ENCODE assay signal across 9 cellular contexts in genomic region chr10:3902054-3902808, GRCh38.
A peak's percentile ranks its signal among the peaks of the same experiment; 100 is the strongest.
DNase-seq lines count a peak whose midpoint lies in the region; ATAC-seq, FAIRE-seq and TF ChIP-seq lines count a peak whose summit lies in the region.
"Had no signal": no experiment of that assay in that cellular context is flagged by ENCODE, and none has a peak within 500 bp of the region (broad histone marks: within the 10 kb centered on the region; RNA-seq: fewer than 3 reads in every experiment).

No MANE protein-coding gene starts in this region.

- peak; percentile 99; a peak in 3 of 4 replicates for TF ChIP-seq EP300 in GM12878 (IDR thresholded peaks at IDR 0.05; ENCODE audit: borderline replicate concordance in 1 of 2, control insufficient read depth in 1 of 2, low read depth in 2 of 2, low read length in 2 of 2)

- TF ChIP-seq CTCF in GM10266 (IDR thresholded peaks at IDR 0.05; ENCODE audit: control insufficient read depth, insufficient read depth, low read depth, missing control alignments) (peak; percentile 15), GM12878 (IDR thresholded peaks at IDR 0.05 in 2 of 3, conservative IDR thresholded peaks at IDR 0.05 in 1 of 3; ENCODE audit: control insufficient read depth in 2 of 3, extremely low read depth in 1 of 3, insufficient read depth in 1 of 3, low read depth in 3 of 3, low read length in 3 of 3) (peak; percentile 18 to 38 (median 25); a peak in 4 of 6 replicates)

- CTCF ChIA-PET in GM12878 (lab: Yijun Ruan, JAX): interaction anchor here (0.7 to 1.7 kb wide), 11 partner anchors 9 to 662 kb away, joined by 3 to 6 read pairs (median 3); no protein-coding TSS in a partner anchor

- intact Hi-C loops in GM12878 (cut with micrococcal nuclease; ENCODE audit: unreplicated experiment): loop anchor here (1.0 kb wide), 6 partner anchors 27 to 144 kb away; no protein-coding TSS in a partner anchor

- WGBS in GM12878 (ENCODE audit: insufficient coverage, insufficient replicate concordance, low lambda C conversion rate, missing lambda C conversion rate): 23% methylated on average over 8 of the region's 8 CpGs

- H3K27me3 ChIP-seq in GM12878 (replicated peaks in 1 of 2; ENCODE audit: control insufficient read depth in 2 of 2, insufficient read depth in 2 of 2, low read length in 1 of 2) (no peaks in the 10 kb centered on the region), muscle layer of duodenum (ENCODE audit: low read depth, low read length) (no peaks in the 10 kb centered on the region)

- ATAC-seq in GM21390 (IDR thresholded peaks at IDR 0.05; ENCODE audit: unreplicated experiment) (peak; percentile 84), GM12878 (peak; percentile 95)

- peak overlapping the region; percentile 33 for H3K4me2 ChIP-seq in GM12878 (ENCODE audit: control insufficient read depth, insufficient read depth)

- peak; percentile 70 for TF ChIP-seq RAD21 in GM12878 (IDR thresholded peaks at IDR 0.05; ENCODE audit: insufficient read depth, low read depth, low read length)

- H3K9me3 ChIP-seq in GM12878 (replicated peaks; ENCODE audit: control insufficient read depth, insufficient read depth, low read length) (no peaks in the 10 kb centered on the region; the same call in 2 of the 3 replicates), muscle layer of duodenum (ENCODE audit: control insufficient read depth in 1 of 2, low read length in 2 of 2) (no peaks in the 10 kb centered on the region)

- H3K36me3 ChIP-seq in GM12878 (ENCODE audit: control insufficient read depth in 2 of 2, insufficient read depth in 2 of 2, low read length in 1 of 2): no peaks in the 10 kb centered on the region
- no peaks in the 10 kb centered on the region for H3K36me3 ChIP-seq in muscle layer of duodenum (ENCODE audit: control insufficient read depth in 1 of 2, insufficient read depth in 2 of 2, low read length in 2 of 2)

- H3K4me1 ChIP-seq in GM12878 (ENCODE audit: control insufficient read depth, insufficient read depth, low read length): peaks cover 25% of the 10 kb centered on the region
- H3K4me1 ChIP-seq in muscle layer of duodenum (ENCODE audit: control insufficient read depth in 1 of 2, insufficient read depth in 2 of 2, low read length in 2 of 2): peaks cover 5 to 6% of the 10 kb centered on the region in 2 donors

- POLR2A ChIA-PET in GM12878 (lab: Charles Lee): interaction anchor here (0.6 to 2.2 kb wide), 8 partner anchors 9 to 149 kb away, joined by 3 to 12 read pairs (median 5); partner anchors contain the start of gene KLF6

- RAD21 ChIA-PET in GM12878 (lab: Charles Lee; ENCODE audit: unreplicated experiment): interaction anchor here (0.6 to 5.9 kb wide), 18 partner anchors 9 to 144 kb away, joined by 3 to 62 read pairs (median 4); partner anchors contain the start of gene KLF6

- peak; percentile 92 for FAIRE-seq in GM12878 (lab: Jason Lieb, UNC)

- H3K27ac ChIP-seq in GM12878 (ENCODE audit: control insufficient read depth, insufficient read depth) (peak overlapping the region; percentile 75), muscle layer of duodenum (ENCODE audit: low read length) (peak overlapping the region; percentile 60)
- H3K27ac ChIP-seq: HL-60 had no signal

- DNase-seq in GM10266 (ENCODE audit: extremely low spot score) (peak; percentile 68), HT-29 (ENCODE audit: low spot score) (peak; percentile 57), GM12878 (ENCODE audit: low read depth, low spot score) (peak; percentile 93), GM03348 (ENCODE audit: low spot score) (no peak), G401 (ENCODE audit: low spot score) (no peak), DMS79 treated with DMSO at 0.1 percent for 48 hours (lab: John Stamatoyannopoulos, UW) (no peak)

- H3K4me3 ChIP-seq in GM12878 (no peak overlapping the region; the same call in 1 of the 2 replicates), muscle layer of duodenum (ENCODE audit: low read depth in 1 of 2, low read length in 2 of 2) (no peak overlapping the region)

- TSS peak; percentile 92 for BruUV-seq in GM12878 (replicated peaks; lab: Mats Ljungman, UMichigan)

- no peak overlapping the region for H2AFZ ChIP-seq in GM12878 (ENCODE audit: control insufficient read depth, low read depth, low read length)

- SMC1A ChIA-PET in GM12878 (lab: Charles Lee; ENCODE audit: uncharacterized antibody, unreplicated experiment): interaction anchor here (0.6 to 6.6 kb wide), 24 partner anchors 10 to 656 kb away, joined by 3 to 72 read pairs (median 3); partner anchors contain the start of gene KLF6

- H4K20me1 ChIP-seq in GM12878 (ENCODE audit: control insufficient read depth, insufficient read depth): no peaks in the 10 kb centered on the region

- TF ChIP-seq POLR2A in GM12878 (IDR thresholded peaks at IDR 0.05; ENCODE audit: low read depth, low read length): no peak

- no peaks in the 10 kb centered on the region for H3K79me2 ChIP-seq in GM12878 (ENCODE audit: control insufficient read depth, insufficient read depth, low read length)

- H3K9ac ChIP-seq in GM12878 (ENCODE audit: control insufficient read depth, insufficient read depth, low read length): peak overlapping the region; percentile 5; the same call in 1 of the 2 replicates

- in situ Hi-C loops in GM12878 (cut with MboI) (no loop called here), G401 (cut with HindIII; ENCODE audit: low sequenced_read_pairs) (no loop called here)

TF ChIP-seq in GM12878, 131 proteins besides CTCF, POLR2A, EP300 and RAD21 (continues in another document):
- TF ChIP-seq TCF12 (IDR thresholded peaks at IDR 0.05; ENCODE audit: low read depth, low read length) (0 out of 2 replicates have a peak, but pooled peaks have one; percentile 42), RB1 (IDR thresholded peaks at IDR 0.05; ENCODE audit: borderline replicate concordance) (peak; percentile 46; the same call in 1 of the 2 replicates), USF1 (IDR thresholded peaks at IDR 0.05; ENCODE audit: borderline replicate concordance, extremely low read length, insufficient read depth, low read depth, low read length) (no peak), LARP7 (IDR thresholded peaks at IDR 0.05) (no peak), MTA3 (IDR thresholded peaks at IDR 0.05; ENCODE audit: borderline replicate concordance, low read length) (no peak), MTA2 (IDR thresholded peaks at IDR 0.05; ENCODE audit: low read depth) (peak; percentile 100), TCF3 (IDR thresholded peaks at IDR 0.05; ENCODE audit: borderline replicate concordance, insufficient read depth, low read depth, low read length) (no peak), BCLAF1 (IDR thresholded peaks at IDR 0.05) (no peak), PRDM15 (CRISPR knock-in tag; IDR thresholded peaks at IDR 0.05) (no peak), FOS (IDR thresholded peaks at IDR 0.05; ENCODE audit: borderline replicate concordance, extremely low read depth, insufficient read length) (no peak)

Comparison
In these comparisons a context has a peak if more than half of its experiments do, and no peak if none do; other contexts are left out.
1. DNase-seq: peak in GM10266 (single experiment), HT-29 (single experiment) and GM12878 (single experiment); none in GM03348 (single experiment), G401 (single experiment) and DMS79 treated with DMSO at 0.1 percent for 48 hours (single experiment).